8 cellular contexts compared by ENCODE assay signal in the genomic region with DNA sequence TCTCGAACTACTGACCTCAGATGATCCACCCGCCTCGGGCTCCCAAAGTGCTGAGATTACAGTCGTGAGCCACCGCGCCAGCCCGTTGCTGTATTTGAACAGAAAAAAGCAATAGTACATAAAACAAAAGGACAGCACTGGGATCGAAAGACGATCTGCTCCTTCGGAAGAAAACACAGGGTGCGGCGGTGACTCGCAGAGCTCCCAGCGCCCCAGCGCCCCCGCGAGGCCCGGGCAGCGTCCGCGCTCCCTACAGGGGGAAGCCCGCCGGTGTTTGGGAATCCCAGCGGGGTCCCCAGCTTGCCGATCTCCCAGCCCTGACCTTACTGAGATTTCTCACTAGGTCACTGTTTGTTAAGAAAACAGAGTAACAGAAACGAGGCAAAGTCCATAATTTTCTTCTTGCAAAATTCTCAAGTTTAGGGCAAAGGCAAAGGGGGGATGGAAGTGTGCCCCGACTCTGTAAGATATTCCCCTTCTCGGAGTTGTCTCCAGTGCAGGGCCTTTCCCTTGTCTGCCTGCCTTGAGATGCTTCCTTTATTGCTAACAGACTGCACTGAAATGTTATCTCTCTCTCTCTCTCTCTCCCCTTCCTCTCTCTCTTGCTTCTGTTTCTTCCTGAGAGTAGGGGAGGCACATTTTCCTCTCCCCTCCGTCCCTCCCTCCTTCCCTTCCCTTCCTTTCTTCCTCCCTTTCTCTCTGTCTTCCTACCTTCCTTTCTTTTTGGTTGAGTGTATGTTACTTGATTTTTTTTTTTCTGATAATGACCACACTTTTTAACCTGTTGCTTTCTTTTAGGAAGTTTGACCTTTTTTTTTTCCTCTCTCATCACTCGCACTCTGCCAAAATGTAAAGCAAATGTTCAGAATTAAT.
DNase-seq lines count a peak whose midpoint lies in the region; ATAC-seq, FAIRE-seq and TF ChIP-seq lines count a peak whose summit lies in the region.

No MANE protein-coding gene starts in this region.

- no peak overlapping the region for H3K4me3 Mint-ChIP-seq in neural progenitor cell

- H3K36me3 Mint-ChIP-seq in neural progenitor cell = no peaks in the 10 kb centered on the region

- H3K4me3 ChIP-seq in foreskin fibroblast (ENCODE audit: low read depth in 1 of 2, low read length in 2 of 2) (peak overlapping the region in 1 of 2 donors; percentile 28), neural progenitor cell (no peak overlapping the region), aorta (ENCODE audit: low read length in 2 of 2) (peak overlapping the region; percentile 29 to 30)

- peak; percentile 71 for TF ChIP-seq CTCF in foreskin fibroblast (IDR thresholded peaks at IDR 0.05; ENCODE audit: low read depth, low read length)
- TF ChIP-seq CTCF in neural progenitor cell (IDR thresholded peaks at IDR 0.05) = peak; percentile 63

- H3K9ac ChIP-seq in neural progenitor cell = no peak overlapping the region

- H3K79me2 ChIP-seq in neural progenitor cell (ENCODE audit: low read depth) = no peaks in the 10 kb centered on the region

- no peaks in the 10 kb centered on the region for H3K36me3 ChIP-seq in neural progenitor cell
- no peaks in the 10 kb centered on the region for H3K36me3 ChIP-seq in aorta (ENCODE audit: control insufficient read depth in 1 of 2, insufficient read depth in 2 of 2, low read length in 1 of 2)

- peak overlapping the region; percentile 91 for H2AFZ ChIP-seq in neural progenitor cell (replicated peaks)

- H3K27me3 ChIP-seq in neural progenitor cell (peaks cover 3% of the 10 kb centered on the region), aorta (ENCODE audit: control insufficient read depth in 1 of 2, insufficient read depth in 2 of 2, low read length in 1 of 2) (no peaks in the 10 kb centered on the region)

- H3K4me1 ChIP-seq in neural progenitor cell (peaks cover 20% of the 10 kb centered on the region), aorta (ENCODE audit: control insufficient read depth in 1 of 2, insufficient read depth in 2 of 2, low read length in 2 of 2) (no peaks in the 10 kb centered on the region)

- no peak for FAIRE-seq in GM12891 (lab: Jason Lieb, UNC)

- intact Hi-C loops in aorta (cut with DNase I) = loop anchor here (5.0 to 10.0 kb wide), 3 partner anchors 42 to 164 kb away; no protein-coding TSS in a partner anchor

- H3K4me1 Mint-ChIP-seq in neural progenitor cell = peaks cover 26% of the 10 kb centered on the region

- ATAC-seq in HG03432 (IDR thresholded peaks at IDR 0.05; ENCODE audit: unreplicated experiment) = peak; percentile 77
- peak; percentile 90 for ATAC-seq in aorta (ENCODE audit: low FRiP score)
- no peak for ATAC-seq in HG03108 (IDR thresholded peaks at IDR 0.05; ENCODE audit: unreplicated experiment)
- ATAC-seq in HG02840 (IDR thresholded peaks at IDR 0.05; ENCODE audit: low FRiP score, unreplicated experiment) = no peak

- H4K20me1 ChIP-seq in neural progenitor cell (ENCODE audit: low read depth) = no peaks in the 10 kb centered on the region

- no peaks in the 10 kb centered on the region for H3K9me3 ChIP-seq in neural progenitor cell (ENCODE audit: low read depth)
- no peaks in the 10 kb centered on the region for H3K9me3 ChIP-seq in aorta (ENCODE audit: control insufficient read depth, low read length)

- H3K9me3 Mint-ChIP-seq in neural progenitor cell = no peaks in the 10 kb centered on the region

- WGBS in aorta, 2 donors = 6 to 7% methylated on average over 30 of the region's 30 CpGs

- H3K4me2 ChIP-seq in neural progenitor cell = peak overlapping the region; percentile 63

- no peak overlapping the region for H3K27ac Mint-ChIP-seq in neural progenitor cell

- H3F3A ChIP-seq in neural progenitor cell (ENCODE audit: low read depth) = peaks cover 13% of the 10 kb centered on the region

- TF ChIP-seq POLR2A in GM12891 (IDR thresholded peaks at IDR 0.05; ENCODE audit: low read depth, low read length) = no peak

- no peak overlapping the region for H3K27ac ChIP-seq in neural progenitor cell
- H3K27ac ChIP-seq in aorta (ENCODE audit: low read depth in 1 of 2, low read length in 2 of 2) = peak overlapping the region in 1 of 2 donors; percentile 4

- peak; percentile 22 for DNase-seq in GM12891 (ENCODE audit: insufficient read length, low spot score)
- peak; percentile 35 for DNase-seq in activated T-cell treated with anti-CD3 and anti-CD28 coated beads for 48 hours (ENCODE audit: low read depth)
- DNase-seq in foreskin fibroblast = peak; percentile 69 to 78
- DNase-seq in neural progenitor cell (ENCODE audit: low spot score) = peak; percentile 82
- DNase-seq in aorta = peak; percentile 80 to 88

- H3K27me3 Mint-ChIP-seq in neural progenitor cell (ENCODE audit: insufficient read depth, low read depth) = peaks cover 6% of the 10 kb centered on the region

TF ChIP-seq in GM12891, 5 proteins besides CTCF, POLR2A, EP300 and RAD21:
- no peak for TF ChIP-seq PAX5 (IDR thresholded peaks at IDR 0.05; ENCODE audit: insufficient read depth, low read length, severe bottlenecking)
- TF ChIP-seq POU2F2 (IDR thresholded peaks at IDR 0.05; ENCODE audit: low read depth, low read length) = no peak
- TF ChIP-seq TAF1 (IDR thresholded peaks at IDR 0.05; ENCODE audit: low read depth, low read length) = no peak

Comparison
In these comparisons a context has a peak if more than half of its experiments do, and no peak if none do; other contexts are left out.
1. DNase-seq: peak in every context shown above with its lines; median percentile 84 in aorta; 82 in neural progenitor cell; 74 in foreskin fibroblast; 35 in activated T-cell treated with anti-CD3 and anti-CD28 coated beads for 48 hours; 22 in GM12891.
2. ATAC-seq: peak in HG03432 (single experiment) and aorta (single experiment); none in HG03108 (single experiment) and HG02840 (single experiment).